Comparison of ENCODE assay signal across 14 cellular contexts in genomic region chr6:17473554-17473953, GRCh38.
DNase-seq lines count a peak whose midpoint lies in the region; ATAC-seq and TF ChIP-seq lines count a peak whose summit lies in the region.
"Had no signal": no experiment of that assay in that cellular context is flagged by ENCODE, and none has a peak within 500 bp of the region (broad histone marks: within the 10 kb centered on the region; RNA-seq: fewer than 3 reads in every experiment).

No MANE protein-coding gene starts in this region.

- no peaks in the 10 kb centered on the region for H3K79me2 ChIP-seq in hepatocyte

- TF ChIP-seq CTCF in hepatocyte (IDR thresholded peaks at IDR 0.05; ENCODE audit: poor library complexity) (no peak), omental fat pad (IDR thresholded peaks at IDR 0.05) (no peak), tibial nerve (IDR thresholded peaks at IDR 0.05) (no peak), Peyer's patch (IDR thresholded peaks at IDR 0.05) (no peak)

- no peaks in the 10 kb centered on the region for H3K36me3 ChIP-seq in hepatocyte (replicated peaks; ENCODE audit: insufficient read depth, low read depth)
- no peaks in the 10 kb centered on the region for H3K36me3 ChIP-seq in stomach smooth muscle (ENCODE audit: control insufficient read depth in 2 of 2, insufficient read depth in 2 of 2, low read length in 2 of 2)
- no peaks in the 10 kb centered on the region for H3K36me3 ChIP-seq in tibial nerve
- H3K36me3 ChIP-seq in Peyer's patch: no peaks in the 10 kb centered on the region

- TF ChIP-seq POLR2A in tibial nerve (IDR thresholded peaks at IDR 0.05): no peak
- TF ChIP-seq POLR2A in Peyer's patch (IDR thresholded peaks at IDR 0.05): no peak

- no peaks in the 10 kb centered on the region for H4K20me1 ChIP-seq in hepatocyte (ENCODE audit: insufficient read depth, poor library complexity, severe bottlenecking)

- H3K27ac ChIP-seq in hepatocyte: peak overlapping the region; percentile 80
- H3K27ac ChIP-seq in stomach smooth muscle (ENCODE audit: low read length): peak overlapping the region; percentile 92
- no peak overlapping the region for H3K27ac ChIP-seq in tibial nerve
- peak overlapping the region in 2 of 4 donors; percentile 31 to 78 for H3K27ac ChIP-seq in Peyer's patch

- H3K9me3 ChIP-seq in hepatocyte (ENCODE audit: low read depth) (no peaks in the 10 kb centered on the region), stomach smooth muscle (ENCODE audit: control insufficient read depth in 2 of 2, low read length in 2 of 2) (no peaks in the 10 kb centered on the region), tibial nerve (no peaks in the 10 kb centered on the region), Peyer's patch (no peaks in the 10 kb centered on the region)

- no peak overlapping the region for H3K4me2 ChIP-seq in hepatocyte

- no peak for ATAC-seq in omental fat pad (ENCODE audit: low FRiP score)
- ATAC-seq in GM21360 (IDR thresholded peaks at IDR 0.05; ENCODE audit: unreplicated experiment): no peak

- no peak for TF ChIP-seq EP300 in tibial nerve (IDR thresholded peaks at IDR 0.05)

- H3K4me3 ChIP-seq in hepatocyte (no peak overlapping the region), stomach smooth muscle (ENCODE audit: low read length in 2 of 2) (no peak overlapping the region), tibial nerve (no peak overlapping the region), Peyer's patch (no peak overlapping the region)

- H3K9ac ChIP-seq in stomach smooth muscle (ENCODE audit: low read length in 2 of 2): peak overlapping the region in 1 of 2 donors; percentile 72

- H3K9me2 ChIP-seq in hepatocyte (replicated peaks; ENCODE audit: insufficient read depth): no peaks in the 10 kb centered on the region

- peaks cover 3% of the 10 kb centered on the region for H3K4me1 ChIP-seq in hepatocyte (ENCODE audit: insufficient read depth)
- H3K4me1 ChIP-seq in stomach smooth muscle (ENCODE audit: control insufficient read depth, insufficient read depth, low read length): peaks cover 25% of the 10 kb centered on the region
- H3K4me1 ChIP-seq in tibial nerve: peaks cover 0 to 14% (median 0%) of the 10 kb centered on the region in 4 donors
- H3K4me1 ChIP-seq in Peyer's patch: peaks cover 0 to 23% (median 0%) of the 10 kb centered on the region in 4 donors

- H2AFZ ChIP-seq in hepatocyte: no peak overlapping the region

- H3K27me3 ChIP-seq in hepatocyte: no peaks in the 10 kb centered on the region
- no peaks in the 10 kb centered on the region for H3K27me3 ChIP-seq in stomach smooth muscle (ENCODE audit: control insufficient read depth in 1 of 2, insufficient read depth in 2 of 2, low read length in 2 of 2)
- no peaks in the 10 kb centered on the region for H3K27me3 ChIP-seq in tibial nerve
- no peaks in the 10 kb centered on the region for H3K27me3 ChIP-seq in Peyer's patch

- DNase-seq in NCI-H1105 treated with DMSO at 0.1 percent for 48 hours (lab: John Stamatoyannopoulos, UW): peak; percentile 80
- peak; percentile 88 for DNase-seq in NCI-H748 (lab: John Stamatoyannopoulos, UW; ENCODE audit: unreplicated experiment)
- DNase-seq in hepatocyte (ENCODE audit: low spot score): no peak
- no peak for DNase-seq in omental fat pad (ENCODE audit: low spot score)
- DNase-seq in tibial nerve (ENCODE audit: low spot score in 2 of 2): no peak
- DNase-seq in Peyer's patch: no peak
- DNase-seq: activated CD4-positive, CD25-positive, alpha-beta regulatory T cell; activated T-cell treated with anti-CD3 and anti-CD28 coated beads, Interleukin-2, amount 50 U/mL, for 24 hours; DMS79; RPMI8226; stimulated activated CD4-positive, alpha-beta T cell treated with anti-CD3 and anti-CD28 coated beads, Interleukin-2, amount 100 ng/mL, for 24 hours; stimulated activated naive CD4-positive, alpha-beta T cell treated with Interleukin-2 at 50 U/mL for 16 hours had no signal

- 57% methylated on average over 2 of the region's 2 CpGs for WGBS in hepatocyte (ENCODE audit: low lambda C conversion rate, missing lambda C conversion rate)
- WGBS in tibial nerve, 2 donors: 34 to 45% methylated on average over 2 of the region's 2 CpGs

Comparison
In these comparisons a context has a peak if more than half of its experiments do, and no peak if none do; other contexts are left out.
1. DNase-seq: peak in NCI-H1105 treated with DMSO at 0.1 percent for 48 hours (single experiment) and NCI-H748 (single experiment); none in hepatocyte (single experiment), omental fat pad (single experiment), tibial nerve (0 of 2) and Peyer's patch (0 of 3).
2. H3K27ac ChIP-seq: peak in hepatocyte (single experiment) and stomach smooth muscle (single experiment); none in tibial nerve (0 of 4).